Comparison of ENCODE assay signal across 8 cellular contexts in the genomic region with DNA sequence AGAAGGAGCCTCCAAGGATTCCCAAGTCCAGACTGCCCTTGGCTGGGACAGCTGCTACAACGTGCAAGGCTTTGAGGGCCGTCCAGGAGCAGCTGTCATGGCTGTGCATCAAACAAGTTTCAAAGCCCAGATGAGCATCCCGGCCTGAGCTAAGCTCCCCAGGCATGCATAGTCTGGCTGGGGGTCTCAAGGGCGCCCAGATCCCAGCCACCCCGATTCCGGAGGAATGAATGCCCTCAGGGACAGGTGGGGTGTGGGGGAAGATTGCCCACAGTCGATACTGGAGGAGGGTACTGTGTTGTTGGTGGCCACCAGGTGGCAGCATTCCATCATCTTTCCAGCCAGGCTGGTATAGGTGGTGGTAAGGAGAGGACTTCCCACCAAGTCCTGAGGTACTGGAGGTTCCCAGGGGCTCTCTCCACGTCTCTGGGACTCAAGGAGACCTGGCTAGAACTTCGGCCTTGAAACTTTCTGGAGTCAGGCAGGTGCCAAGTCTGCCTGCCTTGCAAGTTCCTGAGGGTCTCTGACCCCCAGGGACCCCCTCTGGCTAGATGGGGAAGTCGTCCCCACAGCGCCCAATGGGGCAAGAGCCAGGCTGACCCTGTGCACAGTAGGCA. TPM values are rescaled to one million over a fixed set of nuclear protein-coding genes. Genes with fewer than 3 reads are reported as not detected.
DNase-seq lines count a peak whose midpoint lies in the region; ATAC-seq and TF ChIP-seq lines count a peak whose summit lies in the region.

No MANE protein-coding gene starts in this region.

- H3K9me3 ChIP-seq in endodermal cell (ENCODE audit: control insufficient read depth, low read length) (no peaks in the 10 kb centered on the region), mucosa of descending colon (no peaks in the 10 kb centered on the region)

- POLR2A ChIA-PET in activated CD8-positive, alpha-beta T cell treated with anti-CD3 and anti-CD28 coated beads, Interleukin-2, amount 10 ng/mL, durations not matched to agents 7 days and 5 days (lab: Charles Lee) = interaction anchor here (1.7 kb wide), 1 partner anchor 68 kb away, joined by 4 read pairs; no protein-coding TSS in a partner anchor

- H3K36me3 ChIP-seq in endodermal cell (ENCODE audit: control insufficient read depth, insufficient read depth, low read length) (peaks cover 41% of the 10 kb centered on the region), mucosa of descending colon (ENCODE audit: low read depth) (no peaks in the 10 kb centered on the region)

- H3K36me3 Mint-ChIP-seq in activated CD8-positive, alpha-beta T cell treated with anti-CD3 and anti-CD28 coated beads, Interleukin-2, amount 10 ng/mL, durations not matched to agents 7 days and 5 days (ENCODE audit: low read depth) = peaks cover 31% of the 10 kb centered on the region
- peaks cover 27% of the 10 kb centered on the region for H3K36me3 Mint-ChIP-seq in endodermal cell (ENCODE audit: low read depth)

- H3K27me3 Mint-ChIP-seq in activated CD8-positive, alpha-beta T cell treated with anti-CD3 and anti-CD28 coated beads, Interleukin-2, amount 10 ng/mL, durations not matched to agents 7 days and 5 days (ENCODE audit: low read depth) = no peaks in the 10 kb centered on the region
- H3K27me3 Mint-ChIP-seq in endodermal cell (ENCODE audit: insufficient read depth) = no peaks in the 10 kb centered on the region

- peaks cover 16% of the 10 kb centered on the region for H3K4me1 ChIP-seq in endodermal cell (ENCODE audit: control insufficient read depth, insufficient read depth, low read length)
- no peaks in the 10 kb centered on the region for H3K4me1 ChIP-seq in mucosa of descending colon (ENCODE audit: low read depth)

- H3K27ac Mint-ChIP-seq in activated CD8-positive, alpha-beta T cell treated with anti-CD3 and anti-CD28 coated beads, Interleukin-2, amount 10 ng/mL, durations not matched to agents 7 days and 5 days = no peak overlapping the region
- no peak overlapping the region for H3K27ac Mint-ChIP-seq in endodermal cell

- no peaks in the 10 kb centered on the region for H3K4me1 Mint-ChIP-seq in activated CD8-positive, alpha-beta T cell treated with anti-CD3 and anti-CD28 coated beads, Interleukin-2, amount 10 ng/mL, durations not matched to agents 7 days and 5 days (ENCODE audit: low read depth)
- H3K4me1 Mint-ChIP-seq in endodermal cell = peaks cover 20% of the 10 kb centered on the region

- H3K4me3 Mint-ChIP-seq in activated CD8-positive, alpha-beta T cell treated with anti-CD3 and anti-CD28 coated beads, Interleukin-2, amount 10 ng/mL, durations not matched to agents 7 days and 5 days = no peak overlapping the region
- H3K4me3 Mint-ChIP-seq in endodermal cell = no peak overlapping the region

- intact Hi-C loops in mucosa of descending colon (cut with DNase I, micrococcal nuclease) = loop anchor here (1.0 to 5.0 kb wide), 2 partner anchors 66 to 69 kb away; no protein-coding TSS in a partner anchor

- no peaks in the 10 kb centered on the region for H3K9me3 Mint-ChIP-seq in activated CD8-positive, alpha-beta T cell treated with anti-CD3 and anti-CD28 coated beads, Interleukin-2, amount 10 ng/mL, durations not matched to agents 7 days and 5 days (ENCODE audit: insufficient read depth)
- no peaks in the 10 kb centered on the region for H3K9me3 Mint-ChIP-seq in endodermal cell

- no peaks in the 10 kb centered on the region for H3K27me3 ChIP-seq in endodermal cell (ENCODE audit: control insufficient read depth, insufficient read depth, low read length, poor library complexity, severe bottlenecking)

- 50 to 53% methylated on average over 11 of the region's 11 CpGs for WGBS in endodermal cell (ENCODE audit: insufficient coverage in 1 of 2, insufficient read length in 1 of 2), 2 experiments

- TF ChIP-seq CTCF in endodermal cell (conservative IDR thresholded peaks at IDR 0.05) = peak; percentile 94
- TF ChIP-seq CTCF in mucosa of descending colon (IDR thresholded peaks at IDR 0.05) = peak; percentile 41

- H3K9ac ChIP-seq in endodermal cell (ENCODE audit: extremely low read depth, low read length, poor library complexity, severe bottlenecking) = no peak overlapping the region

- peak overlapping the region; percentile 6 for H3K27ac ChIP-seq in endodermal cell (ENCODE audit: low read depth, low read length)

- ATAC-seq in HG02759 (IDR thresholded peaks at IDR 0.05; ENCODE audit: unreplicated experiment) = peak; percentile 67
- ATAC-seq in activated CD8-positive, alpha-beta T cell treated with anti-CD3 and anti-CD28 coated beads, Interleukin-2, amount 10 ng/mL, durations not matched to agents 7 days and 5 days = peak; percentile 86
- ATAC-seq in mucosa of descending colon = peak; percentile 86
- ATAC-seq in GM18519 (IDR thresholded peaks at IDR 0.05; ENCODE audit: low FRiP score, unreplicated experiment) = no peak

- CTCF ChIA-PET in activated CD8-positive, alpha-beta T cell treated with anti-CD3 and anti-CD28 coated beads, Interleukin-2, amount 10 ng/mL, durations not matched to agents 7 days and 5 days (lab: Charles Lee) = interaction anchor here (1.0 to 3.9 kb wide), 12 partner anchors 8 to 125 kb away, joined by 3 to 23 read pairs (median 6); partner anchors contain the start of genes GNAT1 and RBM5

- H3K4me3 ChIP-seq in endodermal cell (ENCODE audit: low read length) = no peak overlapping the region
- no peak overlapping the region for H3K4me3 ChIP-seq in mucosa of descending colon

- peak; percentile 20 for DNase-seq in GF-D8 (lab: John Stamatoyannopoulos, UW)
- peak; percentile 32 for DNase-seq in NCI-H774 (lab: John Stamatoyannopoulos, UW)
- peak; percentile 81 for DNase-seq in activated CD8-positive, alpha-beta T cell treated with anti-CD3 and anti-CD28 coated beads, Interleukin-2, amount 10 ng/mL, durations not matched to agents 7 days and 5 days
- DNase-seq in endodermal cell = peak; percentile 93
- DNase-seq in mucosa of descending colon = peak; percentile 73 to 82 (median 78)
- DNase-seq in stimulated activated CD8-positive, alpha-beta memory T cell treated with anti-CD3 and anti-CD28 coated beads, Interleukin-4, amount 100 ng/mL, for 4 hours (ENCODE audit: low read depth in 2 of 2, low spot score in 1 of 2) = peak; percentile 38 to 51

RNA-seq across cellular contexts. Expression of gene RBM5, which starts 32.8 kb away (rescaled TPM):
- 100 to 1,000 TPM; 180 to 185 TPM for total RNA-seq in activated CD8-positive, alpha-beta T cell treated with anti-CD3 and anti-CD28 coated beads, Interleukin-2, amount 10 ng/mL, durations not matched to agents 7 days and 5 days
- total RNA-seq in endodermal cell (100 to 1,000 TPM; 153 to 166 TPM), mucosa of descending colon (100 to 1,000 TPM; 128 to 183 (median 158) TPM)
- 243 TPM for polyA plus RNA-seq in endodermal cell (2013, experiment 1 of 2)
- 213 TPM for polyA plus RNA-seq in endodermal cell (2013, experiment 2 of 2)

RNA-seq across cellular contexts. Expression of gene SEMA3F, which starts 33.6 kb away (rescaled TPM):
- total RNA-seq in activated CD8-positive, alpha-beta T cell treated with anti-CD3 and anti-CD28 coated beads, Interleukin-2, amount 10 ng/mL, durations not matched to agents 7 days and 5 days = not detected
- 10 to 100 TPM; 44.8 to 63.2 TPM for total RNA-seq in endodermal cell
- 32.1 TPM for polyA plus RNA-seq in endodermal cell (2013, experiment 1 of 2)
- polyA plus RNA-seq in endodermal cell (2013, experiment 2 of 2) = 33.4 TPM
- 10 to 100 TPM; 10.7 to 15.3 (median 14.6) TPM for total RNA-seq in mucosa of descending colon

Comparison
In these comparisons a context has a peak if more than half of its experiments do, and no peak if none do; other contexts are left out.
1. DNase-seq: peak in every context shown above with its lines; median percentile 93 in endodermal cell; 81 in activated CD8-positive, alpha-beta T cell treated with anti-CD3 and anti-CD28 coated beads, Interleukin-2, amount 10 ng/mL, durations not matched to agents 7 days and 5 days; 78 in mucosa of descending colon; 44 in stimulated activated CD8-positive, alpha-beta memory T cell treated with anti-CD3 and anti-CD28 coated beads, Interleukin-4, amount 100 ng/mL, for 4 hours; 32 in NCI-H774; 20 in GF-D8.
2. RNA of gene SEMA3F, which starts 33.6 kb away (total RNA-seq): 44.8 to 63.2 TPM in endodermal cell and 10.7 to 15.3 TPM in mucosa of descending colon; not detected in activated CD8-positive, alpha-beta T cell treated with anti-CD3 and anti-CD28 coated beads, Interleukin-2, amount 10 ng/mL, durations not matched to agents 7 days and 5 days; every median in the first group is over 4 times any median in the second.